1 cellular context compared by ENCODE assay signal in genomic region chr2:274503-274902, GRCh38.
TF ChIP-seq lines count a peak whose summit lies in the region.

No MANE protein-coding gene starts in this region.

TF ChIP-seq in SK-N-SH, 30 proteins besides CTCF, POLR2A, EP300 and RAD21:
- TF ChIP-seq TAF1 (IDR thresholded peaks at IDR 0.05; ENCODE audit: borderline replicate concordance, low read depth, low read length) (no peak), GABPA (IDR thresholded peaks at IDR 0.05; ENCODE audit: low read depth) (no peak), SMC3 (IDR thresholded peaks at IDR 0.05; ENCODE audit: low read depth, low read length) (no peak), ZBTB33 (IDR thresholded peaks at IDR 0.05; ENCODE audit: borderline replicate concordance, low read depth) (no peak)
- TF ChIP-seq, protein P1, sequence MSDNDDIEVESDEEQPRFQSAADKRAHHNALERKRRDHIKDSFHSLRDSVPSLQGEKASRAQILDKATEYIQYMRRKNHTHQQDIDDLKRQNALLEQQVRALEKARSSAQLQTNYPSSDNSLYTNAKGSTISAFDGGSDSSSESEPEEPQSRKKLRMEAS (IDR thresholded peaks at IDR 0.05; ENCODE audit: low read depth) = no peak
